Comparison of ENCODE assay signal across 21 cellular contexts in the genomic region with DNA sequence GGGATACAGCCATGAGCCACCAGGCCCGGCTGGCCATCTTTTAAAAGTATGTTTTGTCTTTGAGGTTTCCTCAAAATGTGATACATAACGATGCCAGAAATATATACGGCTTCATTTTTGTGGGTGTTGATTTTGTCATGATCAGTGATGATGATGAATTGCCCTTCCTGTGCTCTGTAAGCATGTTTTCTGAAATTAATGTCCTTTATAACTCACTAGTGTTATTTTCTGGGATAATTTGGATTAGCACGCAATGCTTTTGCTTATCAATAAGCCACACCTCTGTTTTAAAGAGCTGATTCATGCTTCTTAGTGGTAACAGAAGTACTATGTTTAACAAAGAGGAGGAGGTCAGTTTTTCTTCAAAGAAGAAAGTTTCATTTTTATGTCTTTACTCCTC. TPM values are rescaled to one million over a fixed set of nuclear protein-coding genes. Genes with fewer than 3 reads are reported as not detected.
DNase-seq lines count a peak whose midpoint lies in the region; ATAC-seq, FAIRE-seq and TF ChIP-seq lines count a peak whose summit lies in the region.
"Had no signal": no experiment of that assay in that cellular context is flagged by ENCODE, and none has a peak within 500 bp of the region (broad histone marks: within the 10 kb centered on the region; RNA-seq: fewer than 3 reads in every experiment).

No MANE protein-coding gene starts in this region.

- H3K4me3 ChIP-seq in A549 = no peak overlapping the region
- no peak overlapping the region for H3K4me3 ChIP-seq in hepatocyte
- H3K4me3 ChIP-seq in left lung = no peak overlapping the region
- H3K4me3 ChIP-seq: heart left ventricle had no signal

- FAIRE-seq in A549 (lab: Jason Lieb, UNC) = no peak
- FAIRE-seq: G401.6 had no signal

- DNase-seq in A549 (ENCODE audit: low read depth in 1 of 2, low spot score in 1 of 2) = peak in 1 of 2 experiments; percentile 51
- DNase-seq in LoVo (ENCODE audit: low spot score) = peak; percentile 47
- DNase-seq in astrocyte of the hippocampus (ENCODE audit: low read depth, low spot score) = peak; percentile 39
- DNase-seq in hepatocyte (ENCODE audit: low spot score) = no peak
- DNase-seq in omental fat pad (ENCODE audit: low spot score) = no peak
- no peak for DNase-seq in AML-193 (lab: John Stamatoyannopoulos, UW)
- no peak for DNase-seq in left lung
- DNase-seq: activated CD4-positive, alpha-beta T cell treated with anti-CD3 and anti-CD28 coated beads, Interleukin-2, amount 50 U/mL, for 48 hours; activated naive CD4-positive, alpha-beta T cell treated with Interleukin-2 at 50 U/mL for 16 hours; C1 segment of cervical spinal cord; DMS153; heart left ventricle; MM.1S; NCI-H146; NCI-H748 treated with DMSO at 0.1 percent for 48 hours; T-helper 1 cell had no signal

- WGBS in A549 (ENCODE audit: missing lambda C conversion rate) = 10% methylated on average over 4 of the region's 4 CpGs
- WGBS in hepatocyte (ENCODE audit: low lambda C conversion rate, missing lambda C conversion rate) = 71% methylated on average over 4 of the region's 4 CpGs

- TF ChIP-seq POLR2A in A549 (IDR thresholded peaks at IDR 0.05; ENCODE audit: low read length) = no peak

- POLR2A ChIA-PET in A549 (lab: Yijun Ruan, JAX) = interaction anchor here (0.6 to 0.7 kb wide), 2 partner anchors 126 to 536 kb away, joined by 3 to 5 read pairs; no protein-coding TSS in a partner anchor

- TF ChIP-seq CTCF in A549 (IDR thresholded peaks at IDR 0.05) (no peak), hepatocyte (IDR thresholded peaks at IDR 0.05; ENCODE audit: poor library complexity) (no peak), omental fat pad (IDR thresholded peaks at IDR 0.05) (no peak), left lung (IDR thresholded peaks at IDR 0.05) (no peak)

- TF ChIP-seq EP300 in A549 (IDR thresholded peaks at IDR 0.05) = no peak

- TF ChIP-seq RAD21 in A549 (conservative IDR thresholded peaks at IDR 0.05 in 1 of 2, IDR thresholded peaks at IDR 0.05 in 1 of 2) = no peak

- H3K4me2 ChIP-seq in A549 = peak overlapping the region; percentile 54
- no peak overlapping the region for H3K4me2 ChIP-seq in hepatocyte

- peaks cover 90% of the 10 kb centered on the region for H3K79me2 ChIP-seq in hepatocyte

- H2AFZ ChIP-seq in hepatocyte = no peak overlapping the region

- intact Hi-C loops in left lung (cut with DNase I) = no loop called here

- H3K9me3 ChIP-seq in A549 = no peaks in the 10 kb centered on the region
- H3K9me3 ChIP-seq in hepatocyte (ENCODE audit: low read depth) = no peaks in the 10 kb centered on the region
- no peaks in the 10 kb centered on the region for H3K9me3 ChIP-seq in left lung
- H3K9me3 ChIP-seq: heart left ventricle, neutrophil had no signal

- H4K20me1 ChIP-seq in hepatocyte (ENCODE audit: insufficient read depth, poor library complexity, severe bottlenecking) = no peaks in the 10 kb centered on the region

- H3K27ac ChIP-seq in A549 (peak overlapping the region; percentile 69 to 89), hepatocyte (peak overlapping the region; percentile 75), left lung (no peak overlapping the region)
- H3K27ac ChIP-seq: heart left ventricle, neutrophil, VCaP had no signal

- no peak; a peak in 1 of 6 replicates for ATAC-seq in A549
- ATAC-seq in omental fat pad (ENCODE audit: low FRiP score) = no peak
- ATAC-seq in GM21515 (IDR thresholded peaks at IDR 0.05; ENCODE audit: unreplicated experiment) = no peak
- no peak for ATAC-seq in left lung
- ATAC-seq: esophagus mucosa, heart left ventricle had no signal

- H3K9me2 ChIP-seq in hepatocyte (replicated peaks; ENCODE audit: insufficient read depth) = no peaks in the 10 kb centered on the region

- peaks cover 53% of the 10 kb centered on the region for H3K4me1 ChIP-seq in A549
- H3K4me1 ChIP-seq in hepatocyte (ENCODE audit: insufficient read depth) = peaks cover 2% of the 10 kb centered on the region
- peaks cover 0 to 3% of the 10 kb centered on the region in 2 donors for H3K4me1 ChIP-seq in left lung

- H3K36me3 ChIP-seq in hepatocyte (replicated peaks; ENCODE audit: insufficient read depth, low read depth) (no peaks in the 10 kb centered on the region), left lung (peaks cover 0 to 6% of the 10 kb centered on the region in 2 donors)

- H3K27me3 ChIP-seq in hepatocyte = no peaks in the 10 kb centered on the region
- H3K27me3 ChIP-seq in left lung = no peaks in the 10 kb centered on the region
- H3K27me3 ChIP-seq: heart left ventricle, neutrophil had no signal

- CTCF ChIA-PET in A549 (lab: Yijun Ruan, JAX) = interaction anchor here (0.7 to 1.6 kb wide), 5 partner anchors 14 to 148 kb away, joined by 3 to 8 read pairs (median 3); no protein-coding TSS in a partner anchor

TF ChIP-seq in A549, 52 proteins besides CTCF, POLR2A, EP300 and RAD21:
- TF ChIP-seq GATA3 (IDR thresholded peaks at IDR 0.05; ENCODE audit: borderline replicate concordance) (no peak), JUN (IDR thresholded peaks at IDR 0.05) (no peak), MAFK (IDR thresholded peaks at IDR 0.05; ENCODE audit: partially characterized antibody) (peak; percentile 26)

RNA-seq across cellular contexts. Expression of gene PHACTR4, which starts 25.6 kb away (rescaled TPM):
- polyA plus RNA-seq in A549 (2011; rRNA removed) (17.4 and 32.1 TPM in 2 replicates), A549 (2017; fragmentation: RNase III; extraction: RNeasy Plus Mini Kit Qiagen cat#74134 plus additional on column Dnase treatment) (25.0 to 25.4 TPM (median 25.1 TPM) in 3 replicates), hepatocyte (19.1 and 22.1 TPM in 2 replicates)
- polyA plus RNA-seq in A549 (2012; cell fraction: cytosol; rRNA removed) = 9.3 and 10.8 TPM in 2 replicates
- 7.4 and 16.4 TPM in 2 replicates for polyA plus RNA-seq in A549 (2012; cell fraction: nucleus; rRNA removed)
- 19.9 and 23.3 TPM in 2 replicates for polyA minus RNA-seq in A549 (2011; rRNA and poly(A)+ RNA removed)
- total RNA-seq in hepatocyte (18.5 and 21.5 TPM in 2 replicates), omental fat pad (10 to 100 TPM; 13.1 to 22.1 (median 15.8) TPM), left lung (10 to 100 TPM; 39.7 to 40.6 TPM)

Comparison
In these comparisons a context has a peak if more than half of its experiments do, and no peak if none do; other contexts are left out.
1. DNase-seq: peak in LoVo (single experiment) and astrocyte of the hippocampus (single experiment); none in hepatocyte (single experiment), omental fat pad (single experiment), AML-193 (0 of 2) and left lung (0 of 2).
2. H3K27ac ChIP-seq: peak in A549 (2 of 2) and hepatocyte (single experiment); none in left lung (0 of 2).